Comparison of ENCODE assay signal across 8 cellular contexts in genomic region chr3:65732060-65732933, GRCh38.
DNase-seq lines count a peak whose midpoint lies in the region; ATAC-seq and TF ChIP-seq lines count a peak whose summit lies in the region.

No MANE protein-coding gene starts in this region.

- 27 to 30% methylated on average over 6 of the region's 6 CpGs for WGBS in body of pancreas, 2 donors

- H3K27ac ChIP-seq in body of pancreas, result no peak overlapping the region

- peak; percentile 98 for ATAC-seq in GM19351 (IDR thresholded peaks at IDR 0.05; ENCODE audit: unreplicated experiment)
- peak; percentile 89 for ATAC-seq in HG03135 (IDR thresholded peaks at IDR 0.05; ENCODE audit: unreplicated experiment)
- ATAC-seq in body of pancreas, result peak; percentile 76

- H3K27me3 ChIP-seq in body of pancreas, result no peaks in the 10 kb centered on the region
- no peaks in the 10 kb centered on the region for H3K27me3 ChIP-seq in MG63

- TF ChIP-seq CTCF in body of pancreas (IDR thresholded peaks at IDR 0.05), result peak; percentile 46 to 72 (median 69)

- intact Hi-C loops in body of pancreas (cut with DNase I), result no loop called here

- H3K4me1 ChIP-seq in body of pancreas, result peaks cover 17% of the 10 kb centered on the region

- H3K9me3 ChIP-seq in body of pancreas (no peaks in the 10 kb centered on the region), MG63 (no peaks in the 10 kb centered on the region)

- H3K4me3 ChIP-seq in body of pancreas (no peak overlapping the region), MG63 (no peak overlapping the region)

- DNase-seq in Daoy (ENCODE audit: low read depth), result peak; percentile 60
- peak; percentile 24 to 68 for DNase-seq in NCI-H446 (lab: John Stamatoyannopoulos, UW)
- peak in 1 of 4 donors; percentile 15 for DNase-seq in body of pancreas
- peak; percentile 64 for DNase-seq in iris pigment epithelial cell (ENCODE audit: low read depth)
- DNase-seq in stromal cell of bone marrow (ENCODE audit: low read depth), result peak; percentile 65
- no peak for DNase-seq in MG63

- no peak for TF ChIP-seq POLR2A in body of pancreas (IDR thresholded peaks at IDR 0.05)

- no peaks in the 10 kb centered on the region for H3K36me3 ChIP-seq in body of pancreas (replicated peaks in 1 of 2; ENCODE audit: insufficient read depth in 1 of 2, low read depth in 2 of 2)
- no peaks in the 10 kb centered on the region for H3K36me3 ChIP-seq in MG63
